ENCODE assay signal across 2 cellular contexts in genomic region chr19:3837922-3838321, GRCh38.
TF ChIP-seq lines count a peak whose summit lies in the region.

No MANE protein-coding gene starts in this region.

TF ChIP-seq in HepG2, 621 proteins besides CTCF, POLR2A, EP300 and RAD21:
- no peak for TF ChIP-seq CSRNP1 (CRISPR knock-in tag; IDR thresholded peaks at IDR 0.05)
- TF ChIP-seq CREB1 (IDR thresholded peaks at IDR 0.05) = peak; percentile 85
- no peak for TF ChIP-seq CREB1 (CRISPR knock-in tag; IDR thresholded peaks at IDR 0.05)
- no peak for TF ChIP-seq HNF4A (CRISPR knock-in tag; IDR thresholded peaks at IDR 0.05)
- TF ChIP-seq SOX5 (CRISPR knock-in tag; IDR thresholded peaks at IDR 0.05; ENCODE audit: borderline replicate concordance) = no peak
- TF ChIP-seq ZNF354B (CRISPR knock-in tag; IDR thresholded peaks at IDR 0.05) = no peak
- no peak for TF ChIP-seq IKZF5 (CRISPR knock-in tag; IDR thresholded peaks at IDR 0.05)

TF ChIP-seq in K562, 482 proteins besides CTCF, POLR2A, EP300 and RAD21:
- no peak for TF ChIP-seq BHLHE40 (IDR thresholded peaks at IDR 0.05; ENCODE audit: low read length)
- TF ChIP-seq, protein P1, sequence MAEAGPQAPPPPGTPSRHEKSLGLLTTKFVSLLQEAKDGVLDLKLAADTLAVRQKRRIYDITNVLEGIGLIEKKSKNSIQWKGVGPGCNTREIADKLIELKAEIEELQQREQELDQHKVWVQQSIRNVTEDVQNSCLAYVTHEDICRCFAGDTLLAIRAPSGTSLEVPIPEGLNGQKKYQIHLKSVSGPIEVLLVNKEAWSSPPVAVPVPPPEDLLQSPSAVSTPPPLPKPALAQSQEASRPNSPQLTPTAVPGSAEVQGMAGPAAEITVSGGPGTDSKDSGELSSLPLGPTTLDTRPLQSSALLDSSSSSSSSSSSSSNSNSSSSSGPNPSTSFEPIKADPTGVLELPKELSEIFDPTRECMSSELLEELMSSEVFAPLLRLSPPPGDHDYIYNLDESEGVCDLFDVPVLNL (CRISPR knock-in tag; IDR thresholded peaks at IDR 0.05; ENCODE audit: low read depth) = 0 out of 2 replicates have a peak, but pooled peaks have one; percentile 45
- TF ChIP-seq RNF2 (IDR thresholded peaks at IDR 0.05) = no peak
- TF ChIP-seq USF1 (CRISPR knock-in tag; IDR thresholded peaks at IDR 0.05) = peak; percentile 24; the same call in 1 of the 2 replicates
